Comparison of ENCODE assay signal across 9 cellular contexts in genomic region chr5:90783460-90784333, GRCh38.
DNase-seq lines count a peak whose midpoint lies in the region; ATAC-seq, FAIRE-seq and TF ChIP-seq lines count a peak whose summit lies in the region.
"Had no signal": no experiment of that assay in that cellular context is flagged by ENCODE, and none has a peak within 500 bp of the region (broad histone marks: within the 10 kb centered on the region; RNA-seq: fewer than 3 reads in every experiment).

No MANE protein-coding gene starts in this region.

- H2AFZ ChIP-seq in PC-9 = no peak overlapping the region

- no peaks in the 10 kb centered on the region for H3K9me2 ChIP-seq in PC-9 (ENCODE audit: insufficient read depth)

- no TSS peak for BruUV-seq in PC-9 (replicated peaks; lab: Mats Ljungman, UMichigan)

- no peak overlapping the region for H3K4me2 ChIP-seq in PC-9

- peak; percentile 94 for TF ChIP-seq CTCF in PC-9 (conservative IDR thresholded peaks at IDR 0.05)
- TF ChIP-seq CTCF in fibroblast of mammary gland (conservative IDR thresholded peaks at IDR 0.05; ENCODE audit: control insufficient read depth, insufficient read depth, low read depth, low read length) = peak; percentile 90
- TF ChIP-seq CTCF in neutrophil (IDR thresholded peaks at IDR 0.05) = peak; percentile 51
- peak; percentile 42 to 85 (median 72) for TF ChIP-seq CTCF in testis (IDR thresholded peaks at IDR 0.05)

- H3K9me3 ChIP-seq in PC-9 (ENCODE audit: insufficient read depth, low read depth) (no peaks in the 10 kb centered on the region), neutrophil (no peaks in the 10 kb centered on the region), testis (no peaks in the 10 kb centered on the region)

- POLR2A ChIA-PET in PC-9 (lab: Charles Lee; ENCODE audit: unreplicated experiment) = no interaction called here

- TF ChIP-seq POLR2A in testis (IDR thresholded peaks at IDR 0.05) = no peak

- H3K4me3 ChIP-seq in PC-9 (no peak overlapping the region), fibroblast of mammary gland (ENCODE audit: control insufficient read depth, low read depth, low read length) (no peak overlapping the region), neutrophil (ENCODE audit: low read depth in 1 of 2, low read length in 1 of 2) (no peak overlapping the region), testis (no peak overlapping the region)

- H3K36me3 ChIP-seq in PC-9 (ENCODE audit: low read depth) = no peaks in the 10 kb centered on the region
- H3K36me3 ChIP-seq in neutrophil = no peaks in the 10 kb centered on the region
- no peaks in the 10 kb centered on the region for H3K36me3 ChIP-seq in testis (ENCODE audit: low read depth, missing control alignments)

- no peaks in the 10 kb centered on the region for H3F3A ChIP-seq in PC-9 (ENCODE audit: insufficient read depth, low read depth)

- CTCF ChIA-PET in PC-9 (lab: Charles Lee) = interaction anchor here (0.5 to 1.1 kb wide), 3 partner anchors 344 to 492 kb away, joined by 3 to 4 read pairs (median 3); no protein-coding TSS in a partner anchor

- peak; percentile 98 for ATAC-seq in GM21526 (IDR thresholded peaks at IDR 0.05; ENCODE audit: low FRiP score, unreplicated experiment)

- H3K27ac ChIP-seq in PC-9 = no peak overlapping the region
- no peak overlapping the region for H3K27ac ChIP-seq in neutrophil
- no peak overlapping the region for H3K27ac ChIP-seq in testis
- H3K27ac ChIP-seq: epithelial cell of prostate had no signal

- H3K27me3 ChIP-seq in PC-9 (ENCODE audit: insufficient read depth, low read depth) = no peaks in the 10 kb centered on the region
- no peaks in the 10 kb centered on the region for H3K27me3 ChIP-seq in neutrophil
- H3K27me3 ChIP-seq in testis = no peaks in the 10 kb centered on the region

- WGBS in testis, 2 donors = 36 to 38% methylated on average over 4 of the region's 4 CpGs

- H3K4me1 ChIP-seq in PC-9 (replicated peaks; ENCODE audit: insufficient read depth) (no peaks in the 10 kb centered on the region), neutrophil (ENCODE audit: control insufficient read depth in 1 of 2, insufficient read depth in 1 of 2, low read depth in 1 of 2, low read length in 1 of 2) (no peaks in the 10 kb centered on the region), testis (no peaks in the 10 kb centered on the region)

- intact Hi-C loops in PC-9 (cut with micrococcal nuclease; ENCODE audit: unreplicated experiment) (loop anchor here (1.0 to 5.0 kb wide), 5 partner anchors 74 to 519 kb away; no protein-coding TSS in a partner anchor), testis (cut with DNase I; ENCODE audit: low total_unique reads) (no loop called here)

- H4K20me1 ChIP-seq in PC-9 (ENCODE audit: insufficient read depth) = no peaks in the 10 kb centered on the region

- FAIRE-seq in HTR-8/SVneo (lab: Jason Lieb, UNC) = no peak

- H3K79me2 ChIP-seq in PC-9 (ENCODE audit: low read depth) = no peaks in the 10 kb centered on the region

- peak; percentile 80 for DNase-seq in DMS53 (lab: John Stamatoyannopoulos, UW)
- DNase-seq in HTR-8/SVneo (ENCODE audit: insufficient read length, low spot score) = peak; percentile 32
- peak in 1 of 2 experiments; percentile 61 for DNase-seq in PC-9
- DNase-seq in activated T-cell treated with anti-CD3 and anti-CD28 coated beads, Interleukin-2, amount 50 U/mL, for 1 hour = peak; percentile 55
- peak; percentile 65 for DNase-seq in fibroblast of mammary gland (ENCODE audit: low read depth)
- DNase-seq in testis = peak; percentile 88
